In the genomic region with DNA sequence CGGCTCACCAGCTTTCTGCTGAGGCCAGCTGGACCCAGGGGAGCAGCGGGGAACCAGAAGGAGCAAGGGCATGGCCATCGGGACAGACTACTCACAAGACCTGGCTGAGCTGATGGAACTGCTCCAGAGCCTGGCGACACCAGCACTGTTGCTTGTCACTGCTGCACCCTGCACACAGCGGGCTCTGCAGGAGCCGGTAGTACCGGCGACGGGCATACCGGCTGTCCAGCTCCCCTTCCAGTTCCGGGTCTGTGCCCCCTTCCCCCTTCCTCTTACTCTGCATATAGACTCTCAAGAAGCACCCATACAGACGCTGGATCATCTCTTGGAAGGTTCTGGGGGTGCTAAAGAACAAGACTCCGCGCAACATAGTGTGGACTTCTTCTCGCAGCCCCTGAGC, we compare ENCODE assay signal across 7 cellular contexts. TPM values are rescaled to one million over a fixed set of nuclear protein-coding genes. Genes with fewer than 3 reads are reported as not detected.
DNase-seq lines count a peak whose midpoint lies in the region; ATAC-seq, FAIRE-seq and TF ChIP-seq lines count a peak whose summit lies in the region.

No MANE protein-coding gene starts in this region.

- no peaks in the 10 kb centered on the region for H3K9me1 ChIP-seq in keratinocyte (ENCODE audit: control insufficient read depth, extremely low read depth, insufficient read depth, low read length)

- H3K36me3 ChIP-seq in HUES6 (ENCODE audit: control insufficient read depth, insufficient read depth, low read length) (peaks cover 62% of the 10 kb centered on the region), keratinocyte (ENCODE audit: control insufficient read depth in 2 of 2, extremely low read depth in 1 of 2, insufficient read depth in 2 of 2, low read length in 2 of 2) (peaks cover 23 to 28% of the 10 kb centered on the region in 2 experiments), stomach smooth muscle (ENCODE audit: control insufficient read depth in 2 of 2, insufficient read depth in 2 of 2, low read length in 2 of 2) (peaks cover 25 to 40% of the 10 kb centered on the region in 2 donors)

- peaks cover 47% of the 10 kb centered on the region for H3K79me2 ChIP-seq in keratinocyte (ENCODE audit: control insufficient read depth, insufficient read depth, low read length)

- H3K27ac ChIP-seq in HUES6 (ENCODE audit: low read depth, low read length) (no peak overlapping the region), keratinocyte (ENCODE audit: control insufficient read depth, insufficient read depth, low read length) (peak overlapping the region; percentile 89), stomach smooth muscle (ENCODE audit: low read length) (no peak overlapping the region)

- H3K4me2 ChIP-seq in keratinocyte (ENCODE audit: control insufficient read depth, extremely low read depth, insufficient read depth, low read depth, low read length): peak overlapping the region; percentile 97

- no peak overlapping the region for H2AFZ ChIP-seq in keratinocyte (ENCODE audit: control insufficient read depth, low read length)

- TF ChIP-seq CTCF in keratinocyte (optimal IDR thresholded peaks at IDR 0.05 in 1 of 3, IDR thresholded peaks at IDR 0.05 in 1 of 3, conservative IDR thresholded peaks at IDR 0.05 in 1 of 3; ENCODE audit: extremely low read depth in 1 of 3, insufficient read depth in 2 of 3, low read length in 3 of 3): no peak

- H3K9ac ChIP-seq in HUES6 (ENCODE audit: low read length) (peak overlapping the region; percentile 81), keratinocyte (ENCODE audit: control insufficient read depth, extremely low read depth, insufficient read depth, low read length) (peak overlapping the region; percentile 92), stomach smooth muscle (ENCODE audit: low read length in 2 of 2) (peak overlapping the region; percentile 81 to 89)

- H3K27me3 ChIP-seq in HUES6 (ENCODE audit: control insufficient read depth, insufficient read depth, low read length) (no peaks in the 10 kb centered on the region), keratinocyte (ENCODE audit: control insufficient read depth, extremely low read depth, insufficient read depth, low read length) (no peaks in the 10 kb centered on the region), stomach smooth muscle (ENCODE audit: control insufficient read depth in 1 of 2, insufficient read depth in 2 of 2, low read length in 2 of 2) (no peaks in the 10 kb centered on the region)

- no peaks in the 10 kb centered on the region for H3K9me3 ChIP-seq in HUES6 (ENCODE audit: control insufficient read depth, insufficient read depth, low read depth, low read length)
- H3K9me3 ChIP-seq in keratinocyte (ENCODE audit: control insufficient read depth, low read depth, low read length): no peaks in the 10 kb centered on the region
- no peaks in the 10 kb centered on the region for H3K9me3 ChIP-seq in stomach smooth muscle (ENCODE audit: control insufficient read depth in 2 of 2, low read length in 2 of 2)

- dilution Hi-C loops in keratinocyte (cut with MboI; ENCODE audit: extremely low pct_ligation_motif_present, low sequenced_read_pairs): no loop called here

- H3K4me1 ChIP-seq in HUES6 (ENCODE audit: control insufficient read depth, insufficient read depth, low read length) (peaks cover 11% of the 10 kb centered on the region), keratinocyte (ENCODE audit: control insufficient read depth, extremely low read depth, insufficient read depth, low read length) (peaks cover 23% of the 10 kb centered on the region), stomach smooth muscle (ENCODE audit: control insufficient read depth, insufficient read depth, low read length) (peaks cover 55% of the 10 kb centered on the region)

- H4K20me1 ChIP-seq in keratinocyte (ENCODE audit: control insufficient read depth, extremely low read depth, insufficient read depth, low read length): no peaks in the 10 kb centered on the region

- peak overlapping the region; percentile 90 to 93 for H3K27ac Mint-ChIP-seq in activated naive CD4-positive, alpha-beta T cell treated with anti-CD3 and anti-CD28 coated beads, Interleukin-2, amount 50 U/mL, for 72 hours

- FAIRE-seq in keratinocyte (lab: Jason Lieb, UNC): no peak

- H3K4me3 ChIP-seq in HUES6 (ENCODE audit: low read depth, low read length): peak overlapping the region; percentile 95
- peak overlapping the region; percentile 88 to 96 (median 90) for H3K4me3 ChIP-seq in keratinocyte (ENCODE audit: control insufficient read depth in 2 of 3, extremely low read depth in 1 of 3, insufficient read depth in 2 of 3, low read depth in 1 of 3, low read length in 3 of 3)
- H3K4me3 ChIP-seq in stomach smooth muscle (ENCODE audit: low read length in 2 of 2): peak overlapping the region; percentile 96 to 98

- peaks cover 0 to 11% of the 10 kb centered on the region in 2 donors for H3K36me3 Mint-ChIP-seq in activated naive CD4-positive, alpha-beta T cell treated with anti-CD3 and anti-CD28 coated beads, Interleukin-2, amount 50 U/mL, for 72 hours

- H3K9me3 Mint-ChIP-seq in activated naive CD4-positive, alpha-beta T cell treated with anti-CD3 and anti-CD28 coated beads, Interleukin-2, amount 50 U/mL, for 72 hours: no peaks in the 10 kb centered on the region

- no peak for DNase-seq in activated naive CD4-positive, alpha-beta T cell treated with anti-CD3 and anti-CD28 coated beads, Interleukin-2, amount 50 U/mL, for 72 hours (ENCODE audit: low spot score in 2 of 2)
- DNase-seq in keratinocyte (ENCODE audit: low read depth, low spot score) (no peak), islet precursor cell (no peak)

- ATAC-seq in activated naive CD4-positive, alpha-beta T cell treated with anti-CD3 and anti-CD28 coated beads, Interleukin-2, amount 50 U/mL, for 72 hours: no peak
- ATAC-seq in GM19023 (IDR thresholded peaks at IDR 0.05; ENCODE audit: unreplicated experiment): no peak
- ATAC-seq in HG03565 (IDR thresholded peaks at IDR 0.05; ENCODE audit: unreplicated experiment): no peak

RNA-seq across cellular contexts. Expression of gene ANAPC2, which starts 1.0 kb away (rescaled TPM):
- 10 to 100 TPM; 48.1 to 68.3 TPM for total RNA-seq in activated naive CD4-positive, alpha-beta T cell treated with anti-CD3 and anti-CD28 coated beads, Interleukin-2, amount 50 U/mL, for 72 hours
- 11.9 to 24.0 TPM (median 13.8 TPM) in 3 replicates for polyA plus RNA-seq in keratinocyte
- 21.5 TPM for polyA plus RNA-seq in keratinocyte (2011; ENCODE audit: low read depth)
- 3.5 and 7.7 TPM in 2 replicates for polyA plus RNA-seq in keratinocyte (2011; cell fraction: cytosol; rRNA removed)
- polyA plus RNA-seq in keratinocyte (2011; cell fraction: nucleus; rRNA removed): 61.6 and 81.3 TPM in 2 replicates
- 16.2 and 18.6 TPM in 2 replicates for polyA plus RNA-seq in keratinocyte (2012; ENCODE audit: low replicate concordance)
- polyA minus RNA-seq in keratinocyte: 14.4 to 24.1 TPM (median 15.5 TPM) in 3 replicates
- 52.2 TPM for polyA minus RNA-seq in keratinocyte (2011; cell fraction: cytosol; rRNA and poly(A)+ RNA removed)
- polyA minus RNA-seq in keratinocyte (2011; cell fraction: nucleus; rRNA and poly(A)+ RNA removed): 23.4 and 24.1 TPM in 2 replicates

RNA-seq across cellular contexts. Expression of gene SSNA1, which starts 1.1 kb away (rescaled TPM):
- total RNA-seq in activated naive CD4-positive, alpha-beta T cell treated with anti-CD3 and anti-CD28 coated beads, Interleukin-2, amount 50 U/mL, for 72 hours: 10 to 100 TPM; 37.1 to 64.0 TPM
- 45.3 to 63.2 TPM (median 56.7 TPM) in 3 replicates for polyA plus RNA-seq in keratinocyte
- polyA plus RNA-seq in keratinocyte (2011; ENCODE audit: low read depth): 29.9 TPM
- polyA plus RNA-seq in keratinocyte (2011; cell fraction: cytosol; rRNA removed): 29.0 and 62.0 TPM in 2 replicates
- 19.6 and 21.1 TPM in 2 replicates for polyA plus RNA-seq in keratinocyte (2011; cell fraction: nucleus; rRNA removed)
- 35.5 and 82.8 TPM in 2 replicates for polyA plus RNA-seq in keratinocyte (2012; ENCODE audit: low replicate concordance)
- polyA minus RNA-seq in keratinocyte: 18.6 to 38.3 TPM (median 23.0 TPM) in 3 replicates
- 45.1 TPM for polyA minus RNA-seq in keratinocyte (2011; cell fraction: cytosol; rRNA and poly(A)+ RNA removed)
- polyA minus RNA-seq in keratinocyte (2011; cell fraction: nucleus; rRNA and poly(A)+ RNA removed): 7.0 and 9.4 TPM in 2 replicates

RNA-seq across cellular contexts. Expression of gene TPRN, which starts 13.2 kb away (rescaled TPM):
- total RNA-seq in activated naive CD4-positive, alpha-beta T cell treated with anti-CD3 and anti-CD28 coated beads, Interleukin-2, amount 50 U/mL, for 72 hours: 1 to 10 TPM; 5.7 to 7.3 TPM
- polyA plus RNA-seq in keratinocyte: 1.1 to 2.2 TPM (median 1.6 TPM) in 3 replicates
- 0.76 TPM for polyA plus RNA-seq in keratinocyte (2011; ENCODE audit: low read depth)
- polyA plus RNA-seq in keratinocyte (2011; cell fraction: cytosol; rRNA removed): 0.91 and 2.2 TPM in 2 replicates
- polyA plus RNA-seq in keratinocyte (2011; cell fraction: nucleus; rRNA removed): 1.7 and 2.6 TPM in 2 replicates
- polyA plus RNA-seq in keratinocyte (2012; ENCODE audit: low replicate concordance): 3.6 and 6.3 TPM in 2 replicates
- polyA minus RNA-seq in keratinocyte: 1.0 to 2.9 TPM (median 1.4 TPM) in 3 replicates
- 4.2 TPM for polyA minus RNA-seq in keratinocyte (2011; cell fraction: cytosol; rRNA and poly(A)+ RNA removed)
- polyA minus RNA-seq in keratinocyte (2011; cell fraction: nucleus; rRNA and poly(A)+ RNA removed): 2.1 and 2.2 TPM in 2 replicates

RNA-seq across cellular contexts. Expression of gene TMEM210, which starts 15.5 kb away (rescaled TPM):
- total RNA-seq in activated naive CD4-positive, alpha-beta T cell treated with anti-CD3 and anti-CD28 coated beads, Interleukin-2, amount 50 U/mL, for 72 hours: not detected
- not detected in 3 replicates for polyA plus RNA-seq in keratinocyte
- not detected for polyA plus RNA-seq in keratinocyte (2011; ENCODE audit: low read depth)
- not detected in 2 replicates for polyA plus RNA-seq in keratinocyte (2011; cell fraction: cytosol; rRNA removed)
- not detected in 2 replicates for polyA plus RNA-seq in keratinocyte (2011; cell fraction: nucleus; rRNA removed)
- not detected in 2 replicates for polyA plus RNA-seq in keratinocyte (2012; ENCODE audit: low replicate concordance)
- not detected in 3 replicates for polyA minus RNA-seq in keratinocyte
- not detected for polyA minus RNA-seq in keratinocyte (2011; cell fraction: cytosol; rRNA and poly(A)+ RNA removed)
- polyA minus RNA-seq in keratinocyte (2011; cell fraction: nucleus; rRNA and poly(A)+ RNA removed): not detected in 2 replicates

RNA-seq across cellular contexts. Expression of gene LRRC26, which starts 17.5 kb away (rescaled TPM):
- not detected for total RNA-seq in activated naive CD4-positive, alpha-beta T cell treated with anti-CD3 and anti-CD28 coated beads, Interleukin-2, amount 50 U/mL, for 72 hours
- not detected in 3 replicates for polyA plus RNA-seq in keratinocyte
- polyA plus RNA-seq in keratinocyte (2011; ENCODE audit: low read depth): not detected
- not detected in 2 replicates for polyA plus RNA-seq in keratinocyte (2011; cell fraction: cytosol; rRNA removed)
- polyA plus RNA-seq in keratinocyte (2011; cell fraction: nucleus; rRNA removed): not detected in 2 replicates
- polyA plus RNA-seq in keratinocyte (2012; ENCODE audit: low replicate concordance): not detected in 2 replicates
- polyA minus RNA-seq in keratinocyte: not detected in 3 replicates
- polyA minus RNA-seq in keratinocyte (2011; cell fraction: cytosol; rRNA and poly(A)+ RNA removed): not detected
- polyA minus RNA-seq in keratinocyte (2011; cell fraction: nucleus; rRNA and poly(A)+ RNA removed): not detected in 2 replicates
